ENCODE assay signal across 21 cellular contexts in genomic region chr5:96509313-96509712, GRCh38.
A peak's percentile ranks its signal among the peaks of the same experiment; 100 is the strongest.
DNase-seq lines count a peak whose midpoint lies in the region; TF ChIP-seq lines count a peak whose summit lies in the region.
"Had no signal": no experiment of that assay in that cellular context is flagged by ENCODE, and none has a peak within 500 bp of the region (broad histone marks: within the 10 kb centered on the region; RNA-seq: fewer than 3 reads in every experiment).

No MANE protein-coding gene starts in this region.

- peaks cover 15% of the 10 kb centered on the region for H3K4me1 ChIP-seq in osteoblast (ENCODE audit: insufficient read depth, low read length)
- H3K4me1 ChIP-seq: heart left ventricle, tibial nerve had no signal

- H3K4me2 ChIP-seq in osteoblast (ENCODE audit: insufficient read depth, low read length): peak overlapping the region; percentile 62

- H3K27me3 ChIP-seq in osteoblast (ENCODE audit: insufficient read depth, low read length): no peaks in the 10 kb centered on the region
- H3K27me3 ChIP-seq: heart left ventricle, tibial nerve had no signal

- H3K36me3 ChIP-seq in osteoblast (ENCODE audit: insufficient read depth, low read length): no peaks in the 10 kb centered on the region
- H3K36me3 ChIP-seq: heart left ventricle, tibial nerve had no signal

- H3K9me3 ChIP-seq in osteoblast (ENCODE audit: low read depth, low read length): no peaks in the 10 kb centered on the region
- H3K9me3 ChIP-seq: heart left ventricle, tibial nerve had no signal

- H4K20me1 ChIP-seq in osteoblast (ENCODE audit: insufficient read depth, low read length): no peaks in the 10 kb centered on the region

- H3K27ac ChIP-seq in osteoblast (ENCODE audit: low read depth, low read length): peak overlapping the region; percentile 90
- H3K27ac ChIP-seq: heart left ventricle, tibial nerve had no signal

- H3K79me2 ChIP-seq in osteoblast (ENCODE audit: insufficient read depth, low read length): no peaks in the 10 kb centered on the region

- DNase-seq in EL (peak; percentile 21), LHCN-M2 (ENCODE audit: low read depth) (peak; percentile 49), dermis blood vessel endothelial cell (peak; percentile 32), osteoblast (ENCODE audit: insufficient read length, low spot score, missing footprints) (no peak), NCI-H187 (lab: John Stamatoyannopoulos, UW) (no peak), GM03348 (ENCODE audit: low spot score) (no peak), NCI-H1436 treated with DMSO at 0.1 percent for 48 hours (lab: John Stamatoyannopoulos, UW) (no peak)
- DNase-seq: activated CD4-positive, alpha-beta T cell treated with anti-CD3 and anti-CD28 coated beads for 1 hour; aorta; C1 segment of cervical spinal cord; cortex of kidney; DMS153; heart left ventricle; MM.1S; naive thymus-derived CD4-positive, alpha-beta T cell; NCI-H2029; NCI-H510A treated with DMSO at 0.1 percent for 48 hours; posterior cingulate gyrus; stimulated activated CD4-positive, alpha-beta T cell treated with anti-CD3 and anti-CD28 coated beads, Interleukin-12 subunit alpha, Interleukin-12 subunit beta, amount 100 ng/mL, for 4 hours had no signal

- TF ChIP-seq CTCF in osteoblast (IDR thresholded peaks at IDR 0.05; ENCODE audit: extremely low read depth, low read depth, low read length): no peak

- H2AFZ ChIP-seq in osteoblast (ENCODE audit: low read length): no peak overlapping the region

- no peak overlapping the region for H3K4me3 ChIP-seq in osteoblast (ENCODE audit: insufficient read depth, low read length)
- H3K4me3 ChIP-seq: heart left ventricle, lung, tibial nerve had no signal

Comparison
In these comparisons a context has a peak if more than half of its experiments do, and no peak if none do; other contexts are left out.
1. DNase-seq: peak in EL (single experiment), LHCN-M2 (single experiment) and dermis blood vessel endothelial cell (single experiment); none in osteoblast (single experiment), NCI-H187 (0 of 2), GM03348 (single experiment) and NCI-H1436 treated with DMSO at 0.1 percent for 48 hours (single experiment).